8 cellular contexts compared by ENCODE assay signal in genomic region chrX:13747836-13748235, GRCh38. TPM values are rescaled to one million over a fixed set of nuclear protein-coding genes. Genes with fewer than 3 reads are reported as not detected.
DNase-seq lines count a peak whose midpoint lies in the region; ATAC-seq and TF ChIP-seq lines count a peak whose summit lies in the region.

No MANE protein-coding gene starts in this region.

- no peaks in the 10 kb centered on the region for H3K4me1 ChIP-seq in cardiac muscle cell (ENCODE audit: low read depth)
- no peaks in the 10 kb centered on the region for H3K4me1 ChIP-seq in sigmoid colon

- TF ChIP-seq POLR2A in NB4 (IDR thresholded peaks at IDR 0.05; ENCODE audit: extremely low read depth, insufficient read length) (no peak), sigmoid colon (IDR thresholded peaks at IDR 0.05) (no peak)

- H3K4me3 ChIP-seq in cardiac muscle cell (no peak overlapping the region), NB4 (ENCODE audit: low read depth, low read length) (no peak overlapping the region), astrocyte of the cerebellum (ENCODE audit: low read depth, low read length) (no peak overlapping the region), kidney epithelial cell (ENCODE audit: low read depth, low read length) (no peak overlapping the region), sigmoid colon (no peak overlapping the region)

- no peak for ATAC-seq in Right ventricle myocardium inferior

- intact Hi-C loops in Right ventricle myocardium inferior (cut with DNase I) = loop anchor here (2.0 kb wide), 2 partner anchors 89 to 283 kb away; no protein-coding TSS in a partner anchor
- intact Hi-C loops in sigmoid colon (cut with DNase I) = loop anchor here (2.0 to 10.0 kb wide), 2 partner anchors 89 to 243 kb away; no protein-coding TSS in a partner anchor

- 11 to 27% methylated on average over 2 of the region's 2 CpGs for WGBS in sigmoid colon, 2 donors

- in situ Hi-C loops in astrocyte of the cerebellum (cut with HindIII; ENCODE audit: low sequenced_read_pairs) = no loop called here

- H3K9me3 ChIP-seq in cardiac muscle cell (ENCODE audit: low read depth) = no peaks in the 10 kb centered on the region
- H3K9me3 ChIP-seq in sigmoid colon = no peaks in the 10 kb centered on the region

- H3K27me3 ChIP-seq in cardiac muscle cell = no peaks in the 10 kb centered on the region
- no peaks in the 10 kb centered on the region for H3K27me3 ChIP-seq in kidney epithelial cell (ENCODE audit: control insufficient read depth, insufficient read depth, low read length)
- no peaks in the 10 kb centered on the region for H3K27me3 ChIP-seq in sigmoid colon

- peaks cover 42% of the 10 kb centered on the region for H3K36me3 ChIP-seq in cardiac muscle cell
- peaks cover 1% of the 10 kb centered on the region for H3K36me3 ChIP-seq in kidney epithelial cell (ENCODE audit: control insufficient read depth, insufficient read depth, low read length)
- peaks cover 0 to 5% (median 2%) of the 10 kb centered on the region in 4 donors for H3K36me3 ChIP-seq in sigmoid colon

- TF ChIP-seq CTCF in cardiac muscle cell (IDR thresholded peaks at IDR 0.05; ENCODE audit: low read depth, low read length) = peak; percentile 52
- TF ChIP-seq CTCF in NB4 (IDR thresholded peaks at IDR 0.05; ENCODE audit: low read depth, low read length) = peak; percentile 43
- peak; percentile 68 for TF ChIP-seq CTCF in astrocyte of the cerebellum (IDR thresholded peaks at IDR 0.05; ENCODE audit: low read depth, low read length, missing control alignments)
- TF ChIP-seq CTCF in kidney epithelial cell (IDR thresholded peaks at IDR 0.05; ENCODE audit: insufficient read depth, low read length, poor library complexity, severe bottlenecking) = peak; percentile 60
- TF ChIP-seq CTCF in sigmoid colon (IDR thresholded peaks at IDR 0.05) = peak in 2 of 4 experiments; percentile 26 to 29

- no peak for TF ChIP-seq EP300 in sigmoid colon (IDR thresholded peaks at IDR 0.05)

- DNase-seq in cardiac muscle cell (ENCODE audit: low read depth in 1 of 2, low spot score in 1 of 2) (peak; percentile 60 to 76), Right ventricle myocardium inferior (ENCODE audit: missing footprints) (no peak), NB4 (ENCODE audit: low read depth) (peak; percentile 67), astrocyte of the cerebellum (ENCODE audit: low read depth) (peak; percentile 53), kidney epithelial cell (ENCODE audit: low read depth) (peak; percentile 21), NCI-H1105 treated with DMSO at 0.1 percent for 48 hours (lab: John Stamatoyannopoulos, UW) (no peak), sigmoid colon (no peak)
- DNase-seq in NK-92 treated with Interleukin-12 subunit alpha and Interleukin-12 subunit beta, amount 100 ng/mL, for 24 hours (lab: John Stamatoyannopoulos, UW) = no peak

- no peak overlapping the region for H3K27ac ChIP-seq in cardiac muscle cell
- no peak overlapping the region for H3K27ac ChIP-seq in sigmoid colon

RNA-seq across cellular contexts. Expression of gene OFD1, which starts 13.3 kb away (rescaled TPM):
- total RNA-seq in cardiac muscle cell (45.0 and 46.6 TPM in 2 replicates), Right ventricle myocardium inferior (7.1 TPM), kidney epithelial cell (15.7 and 16.1 TPM in 2 replicates), sigmoid colon (10 to 100 TPM; 12.8 to 46.0 (median 15.1) TPM)
- polyA plus RNA-seq in cardiac muscle cell (48.0 and 69.7 TPM in 2 replicates), sigmoid colon (10 to 100 TPM in 2 of 3 donors, 1 to 10 TPM in 1; 7.4 to 21.2 (median 19.8) TPM)

RNA-seq across cellular contexts. Expression of gene TRAPPC2, which starts 13.4 kb away (rescaled TPM):
- total RNA-seq in cardiac muscle cell (22.4 and 25.2 TPM in 2 replicates), Right ventricle myocardium inferior (7.1 TPM), kidney epithelial cell (19.7 and 20.1 TPM in 2 replicates), sigmoid colon (10 to 100 TPM; 20.1 to 22.8 (median 22.4) TPM)
- polyA plus RNA-seq in cardiac muscle cell (27.9 and 35.1 TPM in 2 replicates), sigmoid colon (1 to 10 TPM; 5.5 to 9.0 (median 6.0) TPM)

RNA-seq across cellular contexts. Expression of gene RAB9A, which starts 58.9 kb away (rescaled TPM):
- 33.7 and 34.8 TPM in 2 replicates for total RNA-seq in cardiac muscle cell
- polyA plus RNA-seq in cardiac muscle cell = 36.3 and 56.6 TPM in 2 replicates
- 20.7 TPM for total RNA-seq in Right ventricle myocardium inferior
- total RNA-seq in kidney epithelial cell = 30.5 and 39.0 TPM in 2 replicates
- total RNA-seq in sigmoid colon = 10 to 100 TPM; 11.8 to 28.6 (median 24.4) TPM
- polyA plus RNA-seq in sigmoid colon = 10 to 100 TPM; 31.6 to 73.5 (median 46.2) TPM

Comparison
In these comparisons a context has a peak if more than half of its experiments do, and no peak if none do; other contexts are left out.
1. DNase-seq: peak in cardiac muscle cell (2 of 2), NB4 (single experiment), astrocyte of the cerebellum (single experiment) and kidney epithelial cell (single experiment); none in Right ventricle myocardium inferior (single experiment), NK-92 treated with Interleukin-12 subunit alpha and Interleukin-12 subunit beta, amount 100 ng/mL, for 24 hours (single experiment), NCI-H1105 treated with DMSO at 0.1 percent for 48 hours (single experiment) and sigmoid colon (single experiment).